In the genomic region with DNA sequence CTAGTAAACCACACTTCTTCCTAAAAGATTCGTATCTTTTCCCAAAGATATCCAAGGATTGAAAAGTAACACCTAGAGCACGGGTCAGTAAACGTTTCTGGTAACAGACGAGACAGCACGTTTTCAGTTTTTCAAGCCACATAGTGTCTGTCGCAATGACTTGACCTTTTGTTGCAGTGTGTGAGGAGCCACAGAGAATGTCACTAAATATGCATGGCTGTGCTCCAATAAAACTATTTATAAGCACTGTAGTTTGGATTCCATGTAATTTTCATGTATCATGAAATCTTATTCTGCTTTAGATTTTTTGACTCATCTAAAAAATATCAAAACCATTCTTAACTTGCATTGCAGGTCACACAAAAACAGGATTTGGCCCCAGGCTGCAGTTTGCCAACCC, we compare ENCODE assay signal across 22 cellular contexts. TPM values are rescaled to one million over a fixed set of nuclear protein-coding genes. Genes with fewer than 3 reads are reported as not detected.
DNase-seq lines count a peak whose midpoint lies in the region; ATAC-seq and TF ChIP-seq lines count a peak whose summit lies in the region.
"Had no signal": no experiment of that assay in that cellular context is flagged by ENCODE, and none has a peak within 500 bp of the region (broad histone marks: within the 10 kb centered on the region; RNA-seq: fewer than 3 reads in every experiment).

No MANE protein-coding gene starts in this region.

- H3K36me3 Mint-ChIP-seq in chondrocyte (ENCODE audit: low read depth) = no peaks in the 10 kb centered on the region
- H3K36me3 Mint-ChIP-seq: activated naive CD4-positive, alpha-beta T cell treated with anti-CD3 and anti-CD28 coated beads, Interleukin-2, amount 50 U/mL, for 72 hours; brain; immature natural killer cell; stimulated activated memory B cell treated with anti-CD40 and anti-IgM and Interleukin-4, amounts not matched to agents 10 μg/mL and 1 μg/mL and 100 μg/mL, for 72 hours; type B pancreatic cell had no signal

- TF ChIP-seq POLR2A in right lobe of liver (IDR thresholded peaks at IDR 0.05) = no peak

- no peaks in the 10 kb centered on the region for H3K9me3 ChIP-seq in right lobe of liver

- no peaks in the 10 kb centered on the region for H3K27me3 ChIP-seq in right lobe of liver

- peak; percentile 48 to 69 (median 54) for ATAC-seq in right lobe of liver
- ATAC-seq: activated CD8-positive, alpha-beta T cell treated with anti-CD3 and anti-CD28 coated beads for 36 hours; activated naive CD4-positive, alpha-beta T cell treated with anti-CD3 and anti-CD28 coated beads, Interleukin-2, amount 50 U/mL, for 72 hours; activated T-cell treated with anti-CD3 and anti-CD28 coated beads, Interleukin-2, amount 50 U/mL, for 72 hours; stimulated activated memory B cell treated with anti-CD40 and anti-IgM and Interleukin-4, amounts not matched to agents 10 μg/mL and 1 μg/mL and 100 μg/mL, for 72 hours; T-helper 17 cell had no signal

- TF ChIP-seq CTCF in AG10803 (conservative IDR thresholded peaks at IDR 0.05; ENCODE audit: low read length) = no peak
- TF ChIP-seq CTCF in chondrocyte (IDR thresholded peaks at IDR 0.05) = no peak
- no peak for TF ChIP-seq CTCF in right lobe of liver (IDR thresholded peaks at IDR 0.05)

- H3K36me3 ChIP-seq in right lobe of liver = no peaks in the 10 kb centered on the region

- no peak overlapping the region for H3K4me3 Mint-ChIP-seq in chondrocyte (ENCODE audit: unreplicated experiment)
- H3K4me3 Mint-ChIP-seq: activated CD8-positive, alpha-beta T cell treated with anti-CD3 and anti-CD28 coated beads for 36 hours; activated T-cell treated with anti-CD3 and anti-CD28 coated beads, Interleukin-2, amount 50 U/mL, for 72 hours; brain; immature natural killer cell; nephron; stimulated activated memory B cell treated with anti-CD40 and anti-IgM and Interleukin-4, amounts not matched to agents 10 μg/mL and 1 μg/mL and 100 μg/mL, for 72 hours; type B pancreatic cell had no signal

- peak; percentile 73 for DNase-seq in AG10803 (ENCODE audit: low read depth)
- DNase-seq in LHCN-M2 (ENCODE audit: low read depth) = peak; percentile 36
- DNase-seq in chondrocyte (ENCODE audit: low spot score) = no peak
- DNase-seq in right lobe of liver = peak in 1 of 3 donors; percentile 65
- no peak for DNase-seq in stimulated activated CD4-positive, alpha-beta T cell treated with anti-CD3 and anti-CD28 coated beads, Interleukin-1b, Interleukin-23, amount 100 ng/mL, for 48 hours
- DNase-seq in stimulated activated CD8-positive, alpha-beta memory T cell treated with anti-CD3 and anti-CD28 coated beads, Interleukin-4, amount 100 ng/mL, for 48 hours = no peak
- no peak for DNase-seq in amygdala (lab: John Stamatoyannopoulos, UW)
- DNase-seq in NCI-H1048 (lab: John Stamatoyannopoulos, UW) = no peak
- DNase-seq: activated CD8-positive, alpha-beta T cell treated with anti-CD3 and anti-CD28 coated beads for 36 hours; activated T-cell treated with anti-CD3 and anti-CD28 coated beads, Interleukin-2, amount 50 U/mL, for 72 hours; head of caudate nucleus; immature natural killer cell; NCI-H2029 treated with DMSO at 0.1 percent for 48 hours; NCI-H510A; SHP77 treated with DMSO at 0.1 percent for 48 hours; stimulated activated CD4-positive, alpha-beta T cell treated with anti-CD3 and anti-CD28 coated beads, Interleukin-12 subunit alpha, Interleukin-12 subunit beta, amount 100 ng/mL, for 4 hours; T-helper 17 cell had no signal

- intact Hi-C loops in right lobe of liver (cut with DNase I) = no loop called here

- peak overlapping the region; percentile 85 for H3K27ac Mint-ChIP-seq in chondrocyte (ENCODE audit: unreplicated experiment)
- H3K27ac Mint-ChIP-seq: activated CD8-positive, alpha-beta T cell treated with anti-CD3 and anti-CD28 coated beads for 36 hours; activated naive CD4-positive, alpha-beta T cell treated with anti-CD3 and anti-CD28 coated beads, Interleukin-2, amount 50 U/mL, for 72 hours; activated T-cell treated with anti-CD3 and anti-CD28 coated beads, Interleukin-2, amount 50 U/mL, for 72 hours; brain; immature natural killer cell; nephron; stimulated activated memory B cell treated with anti-CD40 and anti-IgM and Interleukin-4, amounts not matched to agents 10 μg/mL and 1 μg/mL and 100 μg/mL, for 72 hours; T-helper 17 cell; type B pancreatic cell had no signal

- H3K9me3 Mint-ChIP-seq in chondrocyte (ENCODE audit: low read depth) = no peaks in the 10 kb centered on the region
- H3K9me3 Mint-ChIP-seq: activated CD8-positive, alpha-beta T cell treated with anti-CD3 and anti-CD28 coated beads for 36 hours; activated naive CD4-positive, alpha-beta T cell treated with anti-CD3 and anti-CD28 coated beads, Interleukin-2, amount 50 U/mL, for 72 hours; activated T-cell treated with anti-CD3 and anti-CD28 coated beads, Interleukin-2, amount 50 U/mL, for 72 hours; immature natural killer cell; type B pancreatic cell had no signal

- H3K4me3 ChIP-seq in AG10803 (ENCODE audit: low read length) (no peak overlapping the region), right lobe of liver (no peak overlapping the region)

- peaks cover 27% of the 10 kb centered on the region for H3K4me1 Mint-ChIP-seq in chondrocyte (ENCODE audit: low read depth)
- H3K4me1 Mint-ChIP-seq: immature natural killer cell, T-helper 17 cell had no signal

- no peaks in the 10 kb centered on the region for H3K27me3 Mint-ChIP-seq in chondrocyte (ENCODE audit: low read depth)
- H3K27me3 Mint-ChIP-seq: activated CD8-positive, alpha-beta T cell treated with anti-CD3 and anti-CD28 coated beads for 36 hours; stimulated activated memory B cell treated with anti-CD40 and anti-IgM and Interleukin-4, amounts not matched to agents 10 μg/mL and 1 μg/mL and 100 μg/mL, for 72 hours; type B pancreatic cell had no signal

- H3K27ac ChIP-seq in right lobe of liver = peak overlapping the region; percentile 66 to 83 (median 68)

- WGBS in right lobe of liver (ENCODE audit: insufficient coverage, low coverage, low lambda C conversion rate, missing lambda C conversion rate) = 40% methylated on average over 6 of the region's 6 CpGs

- H3K4me1 ChIP-seq in right lobe of liver = peaks cover 2 to 39% (median 16%) of the 10 kb centered on the region in 4 donors

RNA-seq across cellular contexts. Expression of gene MICAL3, which starts 18.3 kb away (rescaled TPM):
- total RNA-seq in LHCN-M2 (2014; rRNA removed) (18.5 and 21.0 TPM in 2 replicates), chondrocyte (49.6 to 74.4 TPM (median 68.2 TPM) in 3 replicates), right lobe of liver (10 to 100 TPM; 31.5 to 61.8 (median 48.2) TPM)
- 19.6 TPM for polyA plus RNA-seq in LHCN-M2 (2012)

RNA-seq across cellular contexts. Expression of gene PEX26, which starts 35.1 kb away (rescaled TPM):
- total RNA-seq in LHCN-M2 (2014; rRNA removed) (32.7 and 39.8 TPM in 2 replicates), chondrocyte (33.4 to 34.4 TPM (median 33.7 TPM) in 3 replicates), right lobe of liver (10 to 100 TPM; 22.7 to 42.5 (median 25.0) TPM)
- polyA plus RNA-seq in LHCN-M2 (2012) = 32.3 TPM

Comparison
In these comparisons a context has a peak if more than half of its experiments do, and no peak if none do; other contexts are left out.
1. DNase-seq: peak in AG10803 (single experiment) and LHCN-M2 (single experiment); none in chondrocyte (single experiment), stimulated activated CD4-positive, alpha-beta T cell treated with anti-CD3 and anti-CD28 coated beads, Interleukin-1b, Interleukin-23, amount 100 ng/mL, for 48 hours (single experiment), stimulated activated CD8-positive, alpha-beta memory T cell treated with anti-CD3 and anti-CD28 coated beads, Interleukin-4, amount 100 ng/mL, for 48 hours (single experiment), amygdala (0 of 56) and NCI-H1048 (single experiment).